Comparison of ENCODE assay signal across 36 cellular contexts in the genomic region with DNA sequence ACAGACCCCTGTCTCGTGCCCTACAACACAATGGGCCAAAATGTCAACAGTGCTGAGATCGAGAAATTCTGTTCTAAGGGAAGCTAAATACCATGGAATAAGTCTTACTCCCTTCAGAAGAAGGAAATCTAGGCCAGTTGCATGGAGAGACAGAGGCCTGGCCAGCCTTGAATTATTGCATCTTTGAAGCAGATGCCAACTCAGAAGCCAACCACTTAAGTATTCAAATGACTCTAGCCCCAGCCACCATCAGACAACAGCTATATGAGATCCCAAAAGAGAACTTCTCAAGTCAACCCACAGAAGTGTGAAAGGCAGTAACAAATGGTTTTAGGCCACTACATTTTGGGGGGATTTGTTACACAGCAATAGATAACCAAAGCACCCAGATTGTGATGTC.
"Had no signal": no experiment of that assay in that cellular context is flagged by ENCODE, and none has a peak within 500 bp of the region (broad histone marks: within the 10 kb centered on the region; RNA-seq: fewer than 3 reads in every experiment).

No MANE protein-coding gene starts in this region.

- DNase-seq: activated B cell treated with CpG ODN at 0.5 μM for 24 hours; activated CD4-positive, alpha-beta memory T cell treated with anti-CD3 and anti-CD28 coated beads for 36 hours; activated CD4-positive, alpha-beta T cell treated with anti-CD3 and anti-CD28 coated beads for 4 hours; activated CD4-positive, alpha-beta T cell treated with anti-CD3 and anti-CD28 coated beads, Interleukin-2, amount 10 ng/mL, durations not matched to agents 24 days and 14 days; activated CD4-positive, alpha-beta T cell treated with anti-CD3 and anti-CD28 coated beads, Interleukin-2, amount 50 U/mL, for 1 hour; activated CD4-positive, alpha-beta T cell treated with anti-CD3 and anti-CD28 coated beads, Interleukin-2, amount 50 U/mL, for 4 hours; activated CD4-positive, CD25-positive, alpha-beta regulatory T cell treated with anti-CD3 and anti-CD28 coated beads, Interleukin-2, amount 50 U/mL, for 72 hours; activated CD8-positive, alpha-beta memory T cell treated with anti-CD3 and anti-CD28 coated beads, Interleukin-2, amount 50 U/mL, for 4 hours; activated CD8-positive, alpha-beta T cell treated with anti-CD3 and anti-CD28 coated beads for 36 hours; activated effector memory CD4-positive, alpha-beta T cell treated with anti-CD3 and anti-CD28 coated beads, Interleukin-2, amount 50 U/mL, for 16 hours; activated gamma-delta T cell treated with Interleukin-2 at 50 U/mL for 16 hours; activated naive CD4-positive, alpha-beta T cell; activated naive CD4-positive, alpha-beta T cell treated with anti-CD3 and anti-CD28 coated beads for 36 hours; activated naive CD4-positive, alpha-beta T cell treated with anti-CD3 and anti-CD28 coated beads, Interleukin-2, amount 50 U/mL, for 16 hours; activated naive CD8-positive, alpha-beta T cell treated with anti-CD3 and anti-CD28 coated beads for 36 hours; activated T-cell treated with anti-CD3 and anti-CD28 coated beads for 4 hours; activated T-cell treated with anti-CD3 and anti-CD28 coated beads, Interleukin-2, amount 50 U/mL, for 1 hour; activated T-cell treated with anti-CD3 and anti-CD28 coated beads, Interleukin-2, amount 50 U/mL, for 4 hours; activated T-cell treated with anti-CD3 and anti-CD28 coated beads, Interleukin-2, amount 50 U/mL, for 72 hours; adrenal gland; amniotic stem cell; body of pancreas; brain microvascular endothelial cell; central memory CD4-positive, alpha-beta T cell; SW 1271; T-helper 1 cell; T-helper 9 cell had no signal

- H3K27ac ChIP-seq: adrenal gland, ascending aorta, body of pancreas, brain microvascular endothelial cell, breast epithelium, VCaP had no signal

- H3K4me1 ChIP-seq: adrenal gland, ascending aorta, body of pancreas, breast epithelium had no signal

- H3K27me3 ChIP-seq: adrenal gland, ascending aorta, body of pancreas, brain microvascular endothelial cell, breast epithelium had no signal

- H3K9me3 Mint-ChIP-seq: activated B cell treated with CpG ODN at 0.5 μM for 24 hours; activated CD4-positive, alpha-beta memory T cell treated with anti-CD3 and anti-CD28 coated beads for 36 hours; activated CD4-positive, alpha-beta T cell treated with anti-CD3 and anti-CD28 coated beads, Interleukin-2, amount 10 ng/mL, durations not matched to agents 24 days and 14 days; activated CD8-positive, alpha-beta T cell treated with anti-CD3 and anti-CD28 coated beads for 36 hours; activated naive CD4-positive, alpha-beta T cell treated with anti-CD3 and anti-CD28 coated beads for 36 hours; activated naive CD4-positive, alpha-beta T cell treated with anti-CD3 and anti-CD28 coated beads, Interleukin-2, amount 50 U/mL, for 72 hours; activated naive CD8-positive, alpha-beta T cell treated with anti-CD3 and anti-CD28 coated beads for 36 hours; activated T-cell treated with anti-CD3 and anti-CD28 coated beads, Interleukin-2, amount 50 U/mL, for 4 hours; activated T-cell treated with anti-CD3 and anti-CD28 coated beads, Interleukin-2, amount 50 U/mL, for 72 hours; activated T-helper 1 cell treated with anti-CD3 and anti-CD28 coated beads, Interleukin-12 subunit alpha, Interleukin-12 subunit beta, Interleukin-2, Interleukin-4 antibody, amounts not matched to agents 30 ng/mL and 10 ng/mL and 1 ng/mL, durations not matched to agents 14 hours and 24 hours and 36 hours; T-helper 1 cell treated with Interleukin-12 subunit alpha and Interleukin-12 subunit beta and Interleukin-4 antibody, amounts not matched to agents 30 μg/mL and 1 μg/mL, for 36 hours; T-helper 2 cell treated with Interferon-gamma antibody and Interleukin-4, amounts not matched to agents 5 μg/mL and 100 μg/mL, for 36 hours had no signal

- H3K9me3 ChIP-seq: adrenal gland, ascending aorta, body of pancreas, breast epithelium had no signal

- FAIRE-seq: TTC549 had no signal

- H3K36me3 ChIP-seq: adrenal gland, ascending aorta, brain microvascular endothelial cell, breast epithelium had no signal

- H3K4me3 ChIP-seq: adrenal gland, ascending aorta, body of pancreas, breast epithelium had no signal

- H3K4me3 Mint-ChIP-seq: activated B cell treated with CpG ODN at 0.5 μM for 24 hours; activated CD4-positive, alpha-beta memory T cell treated with anti-CD3 and anti-CD28 coated beads for 36 hours; activated CD4-positive, alpha-beta T cell treated with anti-CD3 and anti-CD28 coated beads, Interleukin-2, amount 10 ng/mL, durations not matched to agents 24 days and 14 days; activated CD8-positive, alpha-beta T cell treated with anti-CD3 and anti-CD28 coated beads for 36 hours; activated naive CD4-positive, alpha-beta T cell treated with anti-CD3 and anti-CD28 coated beads for 36 hours; activated naive CD8-positive, alpha-beta T cell treated with anti-CD3 and anti-CD28 coated beads for 36 hours; activated T-cell treated with anti-CD3 and anti-CD28 coated beads, Interleukin-2, amount 50 U/mL, for 4 hours; activated T-cell treated with anti-CD3 and anti-CD28 coated beads, Interleukin-2, amount 50 U/mL, for 72 hours; activated T-helper 1 cell treated with anti-CD3 and anti-CD28 coated beads, Interleukin-12 subunit alpha, Interleukin-12 subunit beta, Interleukin-2, Interleukin-4 antibody, amounts not matched to agents 30 ng/mL and 10 ng/mL and 1 ng/mL, durations not matched to agents 14 hours and 24 hours and 36 hours; activated T-helper 17 cell treated with anti-CD3 and anti-CD28 coated beads, Interleukin-2, amount 50 U/mL, for 72 hours; T-helper 1 cell treated with Interleukin-12 subunit alpha and Interleukin-12 subunit beta and Interleukin-4 antibody, amounts not matched to agents 30 μg/mL and 1 μg/mL, for 36 hours; T-helper 2 cell treated with Interferon-gamma antibody and Interleukin-4, amounts not matched to agents 5 μg/mL and 100 μg/mL, for 36 hours had no signal

- H3K36me3 Mint-ChIP-seq: activated CD4-positive, alpha-beta memory T cell treated with anti-CD3 and anti-CD28 coated beads for 36 hours; activated naive CD4-positive, alpha-beta T cell treated with anti-CD3 and anti-CD28 coated beads, Interleukin-2, amount 50 U/mL, for 72 hours; activated naive CD8-positive, alpha-beta T cell treated with anti-CD3 and anti-CD28 coated beads for 36 hours had no signal

- H3K4me1 Mint-ChIP-seq: activated CD4-positive, alpha-beta T cell treated with anti-CD3 and anti-CD28 coated beads, Interleukin-2, amount 10 ng/mL, durations not matched to agents 24 days and 14 days; activated naive CD8-positive, alpha-beta T cell treated with anti-CD3 and anti-CD28 coated beads for 36 hours; activated T-helper 17 cell treated with anti-CD3 and anti-CD28 coated beads, Interleukin-2, amount 50 U/mL, for 72 hours had no signal

- H3K27me3 Mint-ChIP-seq: activated B cell treated with CpG ODN at 0.5 μM for 24 hours; activated CD4-positive, alpha-beta memory T cell treated with anti-CD3 and anti-CD28 coated beads for 36 hours; activated CD4-positive, alpha-beta T cell treated with anti-CD3 and anti-CD28 coated beads, Interleukin-2, amount 10 ng/mL, durations not matched to agents 24 days and 14 days; activated CD8-positive, alpha-beta T cell treated with anti-CD3 and anti-CD28 coated beads for 36 hours; activated naive CD8-positive, alpha-beta T cell treated with anti-CD3 and anti-CD28 coated beads for 36 hours; activated T-helper 17 cell treated with anti-CD3 and anti-CD28 coated beads, Interleukin-2, amount 50 U/mL, for 72 hours had no signal

- H3K27ac Mint-ChIP-seq: activated B cell treated with CpG ODN at 0.5 μM for 24 hours; activated CD4-positive, alpha-beta memory T cell treated with anti-CD3 and anti-CD28 coated beads for 36 hours; activated CD4-positive, alpha-beta T cell treated with anti-CD3 and anti-CD28 coated beads, Interleukin-2, amount 10 ng/mL, durations not matched to agents 24 days and 14 days; activated CD8-positive, alpha-beta T cell treated with anti-CD3 and anti-CD28 coated beads for 36 hours; activated naive CD4-positive, alpha-beta T cell treated with anti-CD3 and anti-CD28 coated beads for 36 hours; activated naive CD4-positive, alpha-beta T cell treated with anti-CD3 and anti-CD28 coated beads, Interleukin-2, amount 50 U/mL, for 72 hours; activated naive CD8-positive, alpha-beta T cell treated with anti-CD3 and anti-CD28 coated beads for 36 hours; activated T-cell treated with anti-CD3 and anti-CD28 coated beads, Interleukin-2, amount 50 U/mL, for 72 hours; activated T-helper 1 cell treated with anti-CD3 and anti-CD28 coated beads, Interleukin-12 subunit alpha, Interleukin-12 subunit beta, Interleukin-2, Interleukin-4 antibody, amounts not matched to agents 30 ng/mL and 10 ng/mL and 1 ng/mL, durations not matched to agents 14 hours and 24 hours and 36 hours; activated T-helper 17 cell treated with anti-CD3 and anti-CD28 coated beads, Interleukin-2, amount 50 U/mL, for 72 hours; T-helper 1 cell treated with Interleukin-12 subunit alpha and Interleukin-12 subunit beta and Interleukin-4 antibody, amounts not matched to agents 30 μg/mL and 1 μg/mL, for 36 hours; T-helper 2 cell treated with Interferon-gamma antibody and Interleukin-4, amounts not matched to agents 5 μg/mL and 100 μg/mL, for 36 hours had no signal
